11 cellular contexts compared by ENCODE assay signal in the genomic region with DNA sequence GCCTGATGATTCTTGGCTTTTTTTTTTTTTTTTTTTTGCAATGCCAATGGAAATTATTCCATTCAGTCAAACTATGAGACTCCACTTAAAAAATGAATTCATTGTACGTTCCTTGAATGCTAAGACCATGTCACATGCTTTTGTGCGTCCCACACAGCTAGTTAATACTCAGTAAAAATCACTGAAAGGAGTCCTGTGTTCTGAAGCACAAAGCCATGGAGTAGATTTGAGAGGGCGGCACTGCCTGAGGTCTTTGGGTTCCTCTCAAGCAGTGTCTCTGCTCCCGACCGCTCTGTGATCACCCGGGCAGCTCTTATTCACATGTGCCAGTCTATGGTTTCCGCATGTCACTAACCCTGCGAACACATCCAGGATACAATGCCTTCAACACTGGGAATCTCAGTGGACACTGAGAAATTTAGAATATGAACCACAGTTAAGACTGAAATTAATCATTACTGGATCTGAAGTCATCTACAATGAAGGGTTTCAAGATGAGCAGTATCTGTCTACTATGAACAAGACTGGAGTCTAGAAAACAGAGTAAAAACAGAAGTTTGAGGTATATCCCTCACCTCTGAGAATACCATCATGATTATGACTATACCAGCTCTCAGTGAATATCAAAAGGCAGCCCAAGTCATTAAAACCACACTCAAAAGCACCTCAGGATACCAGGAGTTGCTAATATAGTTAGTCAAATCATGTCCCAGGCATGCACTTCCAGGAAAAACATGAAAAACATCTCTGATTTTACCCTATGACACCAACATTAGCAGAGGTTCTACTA.
DNase-seq lines count a peak whose midpoint lies in the region; ATAC-seq and TF ChIP-seq lines count a peak whose summit lies in the region.
"Had no signal": no experiment of that assay in that cellular context is flagged by ENCODE, and none has a peak within 500 bp of the region (broad histone marks: within the 10 kb centered on the region; RNA-seq: fewer than 3 reads in every experiment).

No MANE protein-coding gene starts in this region.

- H3K4ac ChIP-seq in mesendoderm (ENCODE audit: low read depth, low read length) = no peak overlapping the region

- no CpG with 5 or more reads among the region's 8 CpGs for WGBS in mesendoderm (ENCODE audit: extremely low coverage, insufficient coverage, low lambda C conversion rate)

- H3K27me3 ChIP-seq in mesendoderm (ENCODE audit: insufficient read depth, low read length, poor library complexity) (no peaks in the 10 kb centered on the region), right atrium auricular region (no peaks in the 10 kb centered on the region)

- H2BK5ac ChIP-seq in mesendoderm (ENCODE audit: low read length) = no peak overlapping the region

- no peak overlapping the region for H3K4me3 ChIP-seq in mesendoderm (ENCODE audit: low read length)
- no peak overlapping the region for H3K4me3 ChIP-seq in right atrium auricular region

- no peak overlapping the region for H3K27ac ChIP-seq in mesendoderm (ENCODE audit: low read depth, low read length)
- H3K27ac ChIP-seq in right atrium auricular region = no peak overlapping the region

- no peak overlapping the region for H3K9ac ChIP-seq in mesendoderm (ENCODE audit: low read length)

- H3K79me1 ChIP-seq in mesendoderm (ENCODE audit: low read length) = no peaks in the 10 kb centered on the region

- ATAC-seq in GM18870 (IDR thresholded peaks at IDR 0.05; ENCODE audit: unreplicated experiment) = peak; percentile 100
- peak; percentile 97 for ATAC-seq in GM21447 (IDR thresholded peaks at IDR 0.05; ENCODE audit: unreplicated experiment)
- ATAC-seq in HG03196 (IDR thresholded peaks at IDR 0.05; ENCODE audit: unreplicated experiment) = peak; percentile 95

- no peak overlapping the region for H4K5ac ChIP-seq in mesendoderm (ENCODE audit: low read length)

- no peak overlapping the region for H2BK15ac ChIP-seq in mesendoderm (replicated peaks; ENCODE audit: low read depth)

- H3K9me3 ChIP-seq in right atrium auricular region = no peaks in the 10 kb centered on the region

- no peak overlapping the region for H4K8ac ChIP-seq in mesendoderm (ENCODE audit: low read depth, low read length)

- no peaks in the 10 kb centered on the region for H3K79me2 ChIP-seq in mesendoderm (ENCODE audit: control insufficient read depth, insufficient read depth, low read length)

- peaks cover 10% of the 10 kb centered on the region for H3K4me1 ChIP-seq in mesendoderm (ENCODE audit: control insufficient read depth, low read depth, low read length)
- no peaks in the 10 kb centered on the region for H3K4me1 ChIP-seq in right atrium auricular region

- H3K23ac ChIP-seq in mesendoderm (ENCODE audit: low read length) = no peak overlapping the region

- H3K18ac ChIP-seq in mesendoderm (ENCODE audit: low read length) = peak overlapping the region; percentile 57

- H3K4me2 ChIP-seq in mesendoderm (ENCODE audit: low read length) = no peak overlapping the region

- H3K36me3 ChIP-seq in mesendoderm (ENCODE audit: control insufficient read depth, insufficient read depth, low read length) (no peaks in the 10 kb centered on the region), right atrium auricular region (no peaks in the 10 kb centered on the region)

- TF ChIP-seq CTCF in right atrium auricular region (IDR thresholded peaks at IDR 0.05) = no peak

- H2BK120ac ChIP-seq in mesendoderm (ENCODE audit: low read depth, low read length) = peak overlapping the region; percentile 51

- H3K56ac ChIP-seq in mesendoderm (ENCODE audit: low read length) = no peak overlapping the region

- no peak overlapping the region for H2AK5ac ChIP-seq in mesendoderm (ENCODE audit: low read length)

- DNase-seq in mesendoderm (no peak), right atrium auricular region (ENCODE audit: low spot score) (no peak), NCI-H526 (lab: John Stamatoyannopoulos, UW) (no peak)
- no peak for DNase-seq in activated CD4-positive, CD25-positive, alpha-beta regulatory T cell (lab: John Stamatoyannopoulos, UW)
- DNase-seq: activated naive CD4-positive, alpha-beta T cell treated with anti-CD3 and anti-CD28 coated beads, Interleukin-2, amount 50 U/mL, for 16 hours; erythroblast; SHP77; stimulated activated CD4-positive, alpha-beta T cell treated with anti-CD3 and anti-CD28 coated beads, Interleukin-2, amount 100 ng/mL, for 24 hours had no signal
